Comparison of ENCODE assay signal across 16 cellular contexts in genomic region chr4:85367815-85368214, GRCh38.
DNase-seq lines count a peak whose midpoint lies in the region; ATAC-seq and TF ChIP-seq lines count a peak whose summit lies in the region.
"Had no signal": no experiment of that assay in that cellular context is flagged by ENCODE, and none has a peak within 500 bp of the region (broad histone marks: within the 10 kb centered on the region; RNA-seq: fewer than 3 reads in every experiment).

No MANE protein-coding gene starts in this region.

- peak overlapping the region; percentile 46 for H3K27ac ChIP-seq in left ventricle myocardium inferior (replicated peaks)
- no peak overlapping the region for H3K27ac ChIP-seq in endodermal cell (ENCODE audit: low read depth, low read length)
- H3K27ac ChIP-seq: 22Rv1 had no signal

- H3K4me3 ChIP-seq in left ventricle myocardium inferior (no peak overlapping the region), endodermal cell (ENCODE audit: low read length) (peak overlapping the region; percentile 37), neuron (ENCODE audit: low read length) (no peak overlapping the region)

- no peaks in the 10 kb centered on the region for H3K27me3 ChIP-seq in left ventricle myocardium inferior (ENCODE audit: low read depth)
- no peaks in the 10 kb centered on the region for H3K27me3 ChIP-seq in endodermal cell (ENCODE audit: control insufficient read depth, insufficient read depth, low read length, poor library complexity, severe bottlenecking)
- peaks cover 4% of the 10 kb centered on the region for H3K27me3 ChIP-seq in neuron (ENCODE audit: insufficient read depth, low read length)

- H3K9me3 ChIP-seq in left ventricle myocardium inferior (replicated peaks) (no peaks in the 10 kb centered on the region), endodermal cell (ENCODE audit: control insufficient read depth, low read length) (no peaks in the 10 kb centered on the region), neuron (ENCODE audit: low read length) (no peaks in the 10 kb centered on the region)

- H3K27ac Mint-ChIP-seq in endodermal cell: peak overlapping the region; percentile 15
- H3K27ac Mint-ChIP-seq: CD14-positive monocyte; CD8-positive, alpha-beta T cell had no signal

- ATAC-seq in left cardiac atrium (no peak), HG02642 (IDR thresholded peaks at IDR 0.05; ENCODE audit: poor library complexity, unreplicated experiment) (no peak)
- ATAC-seq: CD8-positive, alpha-beta T cell; HCT116; HepG2 had no signal

- H3K36me3 ChIP-seq in left ventricle myocardium inferior (no peaks in the 10 kb centered on the region), endodermal cell (ENCODE audit: control insufficient read depth, insufficient read depth, low read length) (no peaks in the 10 kb centered on the region), neuron (ENCODE audit: insufficient read depth, low read length) (no peaks in the 10 kb centered on the region)

- H3K4me1 Mint-ChIP-seq in endodermal cell: peaks cover 61% of the 10 kb centered on the region

- no peaks in the 10 kb centered on the region for H3K9me3 Mint-ChIP-seq in endodermal cell
- H3K9me3 Mint-ChIP-seq: CD8-positive, alpha-beta T cell had no signal

- no peaks in the 10 kb centered on the region for H3K36me3 Mint-ChIP-seq in endodermal cell (ENCODE audit: low read depth)
- H3K36me3 Mint-ChIP-seq: CD14-positive monocyte; CD8-positive, alpha-beta T cell had no signal

- no peak for DNase-seq in left ventricle myocardium inferior
- no peak for DNase-seq in left cardiac atrium
- DNase-seq in endodermal cell: no peak
- DNase-seq in NCI-H524 (lab: John Stamatoyannopoulos, UW): no peak
- no peak for DNase-seq in GM20000 (ENCODE audit: low spot score)
- DNase-seq: CD8-positive, alpha-beta T cell; COR-L47; DMS153; DMS79 treated with DMSO at 0.1 percent for 48 hours; EL had no signal

- H3K4me3 Mint-ChIP-seq in endodermal cell: no peak overlapping the region
- H3K4me3 Mint-ChIP-seq: CD14-positive monocyte; CD8-positive, alpha-beta T cell had no signal

- peak overlapping the region; percentile 22 for H2AFZ ChIP-seq in neuron (ENCODE audit: low read depth, low read length)

- intact Hi-C loops in left ventricle myocardium inferior (cut with micrococcal nuclease) (loop anchor here (10.0 kb wide), 1 partner anchor 223 kb away; no protein-coding TSS in a partner anchor), left cardiac atrium (cut with DNase I) (loop anchor here in 1 of 2 donors (10.0 kb wide), 1 partner anchor 223 kb away; no protein-coding TSS in a partner anchor)

- WGBS in endodermal cell (ENCODE audit: insufficient coverage in 1 of 2, insufficient read length in 1 of 2), 2 experiments: 53 to 60% methylated on average over 2 of the region's 2 CpGs

- peaks cover 24% of the 10 kb centered on the region for H3K4me1 ChIP-seq in left ventricle myocardium inferior
- H3K4me1 ChIP-seq in endodermal cell (ENCODE audit: control insufficient read depth, insufficient read depth, low read length): peaks cover 27% of the 10 kb centered on the region
- peaks cover 7% of the 10 kb centered on the region for H3K4me1 ChIP-seq in neuron (ENCODE audit: insufficient read depth, low read length)

- TF ChIP-seq CTCF in left ventricle myocardium inferior (IDR thresholded peaks at IDR 0.05; ENCODE audit: borderline replicate concordance) (no peak), endodermal cell (conservative IDR thresholded peaks at IDR 0.05) (no peak), GM20000 (IDR thresholded peaks at IDR 0.05; ENCODE audit: extremely low read depth, missing control alignments) (no peak)

- H3K9ac ChIP-seq in endodermal cell (ENCODE audit: extremely low read depth, low read length, poor library complexity, severe bottlenecking): no peak overlapping the region

- H3K27me3 Mint-ChIP-seq in endodermal cell (ENCODE audit: insufficient read depth): no peaks in the 10 kb centered on the region
